8 cellular contexts compared by ENCODE assay signal in the genomic region with DNA sequence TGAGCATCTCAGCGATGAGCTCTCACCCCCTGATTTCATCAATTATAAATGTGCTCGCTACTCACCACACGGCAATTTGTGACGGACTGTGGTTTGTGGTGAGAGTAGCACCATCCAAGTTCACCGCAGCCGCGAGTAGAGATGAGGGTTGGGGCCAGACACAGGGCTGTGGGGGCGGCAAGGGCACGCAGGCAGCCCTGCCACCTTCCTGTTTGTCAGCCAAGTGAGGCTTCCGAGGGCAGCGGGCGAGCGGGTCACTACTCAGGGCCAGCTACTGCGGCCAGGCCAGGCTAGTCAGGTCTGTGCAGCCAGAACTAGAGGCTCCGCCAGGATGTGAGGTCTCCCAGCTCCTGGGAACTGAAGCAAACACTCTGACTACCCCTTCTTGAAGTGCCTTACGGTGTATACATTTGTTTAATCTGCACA. TPM values are rescaled to one million over a fixed set of nuclear protein-coding genes. Genes with fewer than 3 reads are reported as not detected.
A peak's percentile ranks its signal among the peaks of the same experiment; 100 is the strongest.
DNase-seq lines count a peak whose midpoint lies in the region; ATAC-seq lines count a peak whose summit lies in the region.

No MANE protein-coding gene starts in this region.

- H3K4me3 Mint-ChIP-seq in T-helper 17 cell = no peak overlapping the region

- ATAC-seq in T-helper 17 cell (peak; percentile 53), HG03280 (IDR thresholded peaks at IDR 0.05; ENCODE audit: unreplicated experiment) (no peak)

- no peak overlapping the region for H3K27ac Mint-ChIP-seq in T-helper 17 cell

- H3K36me3 Mint-ChIP-seq in T-helper 17 cell (ENCODE audit: low read depth) = no peaks in the 10 kb centered on the region

- peak; percentile 68 for DNase-seq in activated effector memory CD4-positive, alpha-beta T cell treated with anti-CD3 and anti-CD28 coated beads, Interleukin-2, amount 50 U/mL, for 16 hours
- no peak for DNase-seq in activated effector memory CD4-positive, alpha-beta T cell treated with Interleukin-2 at 50 U/mL for 16 hours
- DNase-seq in T-helper 17 cell (no peak), fibroblast of gingiva (ENCODE audit: low read depth) (peak; percentile 44), stromal cell of bone marrow (ENCODE audit: low read depth) (peak; percentile 62), NCI-H748 (lab: John Stamatoyannopoulos, UW; ENCODE audit: unreplicated experiment) (no peak), NCI-H187 treated with DMSO at 0.1 percent for 48 hours (lab: John Stamatoyannopoulos, UW) (no peak)

- H3K4me1 Mint-ChIP-seq in T-helper 17 cell = peaks cover 2% of the 10 kb centered on the region

- no peaks in the 10 kb centered on the region for H3K9me3 ChIP-seq in T-helper 17 cell (ENCODE audit: control insufficient read depth, low read length, poor library complexity, severe bottlenecking)

- peaks cover 37% of the 10 kb centered on the region for H3K27me3 Mint-ChIP-seq in T-helper 17 cell

RNA-seq across cellular contexts. Expression of gene MEOX1, which starts 39.6 kb away (rescaled TPM):
- 1 to 10 TPM; 5.5 to 6.0 TPM for total RNA-seq in T-helper 17 cell

RNA-seq across cellular contexts. Expression of gene SOST, which starts 57.3 kb away (rescaled TPM):
- total RNA-seq in T-helper 17 cell = not detected

Comparison
In these comparisons a context has a peak if more than half of its experiments do, and no peak if none do; other contexts are left out.
1. DNase-seq: peak in activated effector memory CD4-positive, alpha-beta T cell treated with anti-CD3 and anti-CD28 coated beads, Interleukin-2, amount 50 U/mL, for 16 hours (single experiment), fibroblast of gingiva (single experiment) and stromal cell of bone marrow (single experiment); none in activated effector memory CD4-positive, alpha-beta T cell treated with Interleukin-2 at 50 U/mL for 16 hours (single experiment), T-helper 17 cell (0 of 3), NCI-H748 (single experiment) and NCI-H187 treated with DMSO at 0.1 percent for 48 hours (single experiment).